14 cellular contexts compared by ENCODE assay signal in the genomic region with DNA sequence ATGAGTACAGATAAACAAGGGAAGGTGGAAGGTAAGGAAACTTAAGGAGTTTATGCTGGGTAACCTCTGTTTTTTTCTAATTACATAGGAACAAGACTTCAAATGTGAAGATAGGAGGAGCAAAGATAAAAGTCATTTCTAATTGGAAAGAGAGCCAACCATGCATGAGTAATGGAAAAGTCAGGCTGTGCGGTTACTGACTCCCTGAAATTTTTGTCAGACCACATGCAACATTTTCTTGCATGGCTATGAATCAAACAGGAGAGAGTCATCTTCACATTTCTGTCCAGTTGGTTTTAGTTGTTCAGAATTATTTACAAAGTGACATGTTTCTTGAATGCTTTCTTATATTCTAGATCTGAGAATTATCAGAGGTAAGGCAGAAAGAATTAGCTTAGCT.
A peak's percentile ranks its signal among the peaks of the same experiment; 100 is the strongest.
DNase-seq lines count a peak whose midpoint lies in the region; ATAC-seq and TF ChIP-seq lines count a peak whose summit lies in the region.
"Had no signal": no experiment of that assay in that cellular context is flagged by ENCODE, and none has a peak within 500 bp of the region (broad histone marks: within the 10 kb centered on the region; RNA-seq: fewer than 3 reads in every experiment).

No MANE protein-coding gene starts in this region.

- CTCF ChIA-PET in AG04449 (lab: Yijun Ruan, JAX) (no interaction called here), A673 (lab: Charles Lee) (no interaction called here)

- H3K36me3 Mint-ChIP-seq in HFFc6 (ENCODE audit: low read depth) (no peaks in the 10 kb centered on the region), immature natural killer cell (no peaks in the 10 kb centered on the region)
- no peaks in the 10 kb centered on the region for H3K36me3 Mint-ChIP-seq in stimulated activated memory B cell treated with anti-CD40 and anti-IgM and Interleukin-4, amounts not matched to agents 10 μg/mL and 1 μg/mL and 100 μg/mL, for 72 hours

- peaks cover 2% of the 10 kb centered on the region; the same call in 1 of the 2 replicates for H3K27me3 Mint-ChIP-seq in HFFc6 (ENCODE audit: insufficient read depth)
- peaks cover 17% of the 10 kb centered on the region for H3K27me3 Mint-ChIP-seq in stimulated activated memory B cell treated with anti-CD40 and anti-IgM and Interleukin-4, amounts not matched to agents 10 μg/mL and 1 μg/mL and 100 μg/mL, for 72 hours
- H3K27me3 Mint-ChIP-seq in immature natural killer cell (ENCODE audit: low read depth in 3 of 3) = peaks cover 0 to 5% (median 3%) of the 10 kb centered on the region in 3 donors

- H3K27ac Mint-ChIP-seq in HFFc6 (peak overlapping the region; percentile 88), immature natural killer cell (no peak overlapping the region)
- no peak overlapping the region for H3K27ac Mint-ChIP-seq in stimulated activated memory B cell treated with anti-CD40 and anti-IgM and Interleukin-4, amounts not matched to agents 10 μg/mL and 1 μg/mL and 100 μg/mL, for 72 hours
- H3K27ac Mint-ChIP-seq: activated T-cell treated with anti-CD3 and anti-CD28 coated beads, Interleukin-2, amount 50 U/mL, for 72 hours; H9 had no signal

- in situ Hi-C loops in astrocyte of the cerebellum (cut with HindIII; ENCODE audit: low sequenced_read_pairs) = no loop called here

- no peaks in the 10 kb centered on the region for H3K36me3 ChIP-seq in A673 (ENCODE audit: insufficient read depth, low read length, poor library complexity, severe bottlenecking)
- H3K36me3 ChIP-seq: BLaER1, ovary had no signal

- DNase-seq in AG04449 (ENCODE audit: low read depth, low spot score) (peak; percentile 73), HFFc6 (peak; percentile 94), astrocyte of the cerebellum (ENCODE audit: low read depth) (peak; percentile 55), glomerular visceral epithelial cell (ENCODE audit: extremely low spot score) (peak; percentile 63), A673 (ENCODE audit: low spot score) (no peak), cerebellar cortex (ENCODE audit: low spot score) (no peak), immature natural killer cell (no peak)
- DNase-seq: activated CD4-positive, alpha-beta T cell treated with anti-CD3 and anti-CD28 coated beads for 48 hours; activated T-cell treated with anti-CD3 and anti-CD28 coated beads, Interleukin-2, amount 50 U/mL, for 72 hours; GDM1; H9; ovary had no signal

- BruUV-seq in A673 (replicated peaks; lab: Mats Ljungman, UMichigan) = no TSS peak

- H3K9me3 ChIP-seq in A673 (ENCODE audit: low read depth, low read length, poor library complexity, severe bottlenecking) = no peaks in the 10 kb centered on the region
- H3K9me3 ChIP-seq: BLaER1, ovary had no signal

- H3K27me3 ChIP-seq in A673 (replicated peaks; ENCODE audit: insufficient read depth, low read depth, low read length, poor library complexity) = no peaks in the 10 kb centered on the region
- H3K27me3 ChIP-seq: BLaER1, ovary had no signal

- H3K27ac ChIP-seq in A673 (ENCODE audit: low read depth, low read length, poor library complexity, severe bottlenecking) = no peak overlapping the region
- H3K27ac ChIP-seq: BLaER1, ovary had no signal

- intact Hi-C loops in A673 (cut with micrococcal nuclease; ENCODE audit: unreplicated experiment) = no loop called here

- H3K4me1 Mint-ChIP-seq in HFFc6 (ENCODE audit: low read depth) (peaks cover 30% of the 10 kb centered on the region), immature natural killer cell (peaks cover under 1 to 3% of the 10 kb centered on the region in 2 donors)
- H3K4me1 Mint-ChIP-seq in stimulated activated memory B cell treated with anti-CD40 and anti-IgM and Interleukin-4, amounts not matched to agents 10 μg/mL and 1 μg/mL and 100 μg/mL, for 72 hours = peaks cover 10% of the 10 kb centered on the region

- H3K4me3 ChIP-seq in AG04449 (ENCODE audit: low read depth, low read length) = no peak overlapping the region
- H3K4me3 ChIP-seq in astrocyte of the cerebellum (ENCODE audit: low read depth, low read length) = no peak overlapping the region
- H3K4me3 ChIP-seq in A673 (ENCODE audit: low read depth, low read length, poor library complexity, severe bottlenecking) = no peak overlapping the region
- H3K4me3 ChIP-seq: BLaER1, ovary had no signal

- TF ChIP-seq CTCF in AG04449 (IDR thresholded peaks at IDR 0.05; ENCODE audit: insufficient read depth, low read length, missing control alignments) (no peak), HFFc6 (IDR thresholded peaks at IDR 0.05) (no peak), astrocyte of the cerebellum (IDR thresholded peaks at IDR 0.05; ENCODE audit: low read depth, low read length, missing control alignments) (no peak), A673 (conservative IDR thresholded peaks at IDR 0.05; ENCODE audit: low read depth, low read length) (no peak)

- no peaks in the 10 kb centered on the region; the same call in 1 of the 2 replicates for H3K9me3 Mint-ChIP-seq in HFFc6
- H3K9me3 Mint-ChIP-seq in stimulated activated memory B cell treated with anti-CD40 and anti-IgM and Interleukin-4, amounts not matched to agents 10 μg/mL and 1 μg/mL and 100 μg/mL, for 72 hours = no peaks in the 10 kb centered on the region
- H3K9me3 Mint-ChIP-seq in immature natural killer cell = no peaks in the 10 kb centered on the region
- H3K9me3 Mint-ChIP-seq: activated T-cell treated with anti-CD3 and anti-CD28 coated beads, Interleukin-2, amount 50 U/mL, for 72 hours; H9 had no signal

- H3K4me1 ChIP-seq in A673 (ENCODE audit: insufficient read depth, low read length, poor library complexity, severe bottlenecking) = no peaks in the 10 kb centered on the region

- H3K4me3 Mint-ChIP-seq in HFFc6 (peak overlapping the region; percentile 11), immature natural killer cell (no peak overlapping the region)
- H3K4me3 Mint-ChIP-seq in stimulated activated memory B cell treated with anti-CD40 and anti-IgM and Interleukin-4, amounts not matched to agents 10 μg/mL and 1 μg/mL and 100 μg/mL, for 72 hours = no peak overlapping the region
- H3K4me3 Mint-ChIP-seq: activated T-cell treated with anti-CD3 and anti-CD28 coated beads, Interleukin-2, amount 50 U/mL, for 72 hours; H9 had no signal

- no peak for ATAC-seq in stimulated activated memory B cell treated with anti-CD40 and anti-IgM and Interleukin-4, amounts not matched to agents 10 μg/mL and 1 μg/mL and 100 μg/mL, for 72 hours
- ATAC-seq: activated T-cell treated with anti-CD3 and anti-CD28 coated beads, Interleukin-2, amount 50 U/mL, for 72 hours had no signal

- POLR2A ChIA-PET in AG04449 (lab: Yijun Ruan, JAX) = no interaction called here
- POLR2A ChIA-PET in A673 (lab: Charles Lee; ENCODE audit: low non-redundant PET) = no interaction called here

Comparison
In these comparisons a context has a peak if more than half of its experiments do, and no peak if none do; other contexts are left out.
1. DNase-seq: peak in AG04449 (single experiment), HFFc6 (single experiment), astrocyte of the cerebellum (single experiment) and glomerular visceral epithelial cell (single experiment); none in A673 (single experiment), cerebellar cortex (single experiment) and immature natural killer cell (0 of 3).